ENCODE assay signal across 18 cellular contexts in genomic region chr3:15342252-15342651, GRCh38.
"Had no signal": no experiment of that assay in that cellular context is flagged by ENCODE, and none has a peak within 500 bp of the region (broad histone marks: within the 10 kb centered on the region; RNA-seq: fewer than 3 reads in every experiment).

No MANE protein-coding gene starts in this region.

- H3K4me3 ChIP-seq: neural progenitor cell, ovary, sigmoid colon, spleen had no signal

- H3K4me3 Mint-ChIP-seq: activated CD8-positive, alpha-beta memory T cell treated with anti-CD3 and anti-CD28 coated beads, Interleukin-2, amount 10 ng/mL, durations not matched to agents 7 days and 5 days; activated naive CD4-positive, alpha-beta T cell treated with anti-CD3 and anti-CD28 coated beads for 36 hours; activated naive CD8-positive, alpha-beta T cell treated with anti-CD3 and anti-CD28 coated beads, Interleukin-2, amount 50 U/mL, for 24 hours; effector memory CD8-positive, alpha-beta T cell; immature natural killer cell; neural progenitor cell had no signal

- H3K4me1 ChIP-seq: neural progenitor cell, sigmoid colon had no signal

- H3K27me3 ChIP-seq: neural progenitor cell, ovary, sigmoid colon, spleen had no signal

- H3K9me3 Mint-ChIP-seq: activated naive CD8-positive, alpha-beta T cell treated with anti-CD3 and anti-CD28 coated beads, Interleukin-2, amount 50 U/mL, for 24 hours; activated T-helper 2 cell treated with anti-CD3 and anti-CD28 coated beads, Interferon-gamma antibody, Interleukin-2, Interleukin-4, amounts not matched to agents 10 μg/mL and 5 μg/mL and 100 μg/mL, durations not matched to agents 14 hours and 24 hours and 36 hours; effector memory CD8-positive, alpha-beta T cell; immature natural killer cell; neural progenitor cell had no signal

- H3K27ac ChIP-seq: epithelial cell of prostate, neural progenitor cell, ovary, sigmoid colon, VCaP had no signal

- H3K9ac ChIP-seq: neural progenitor cell had no signal

- DNase-seq: activated CD4-positive, alpha-beta T cell treated with anti-CD3 and anti-CD28 coated beads, Interleukin-2, amount 50 U/mL, for 48 hours; activated CD8-positive, alpha-beta memory T cell treated with anti-CD3 and anti-CD28 coated beads, Interleukin-2, amount 10 ng/mL, durations not matched to agents 7 days and 5 days; activated naive CD4-positive, alpha-beta T cell treated with anti-CD3 and anti-CD28 coated beads for 36 hours; activated naive CD8-positive, alpha-beta T cell treated with anti-CD3 and anti-CD28 coated beads, Interleukin-2, amount 50 U/mL, for 24 hours; activated T-cell treated with anti-CD3 and anti-CD28 coated beads, Interleukin-2, amount 50 U/mL, for 1 hour; aorta; cerebellar nuclear complex; dermis blood vessel endothelial cell; effector memory CD8-positive, alpha-beta T cell; head of caudate nucleus; immature natural killer cell; ovary; sigmoid colon; spleen had no signal

- H3K4me2 ChIP-seq: neural progenitor cell had no signal

- H3K36me3 Mint-ChIP-seq: immature natural killer cell, neural progenitor cell had no signal

- H3K27ac Mint-ChIP-seq: activated CD8-positive, alpha-beta memory T cell treated with anti-CD3 and anti-CD28 coated beads, Interleukin-2, amount 10 ng/mL, durations not matched to agents 7 days and 5 days; activated naive CD4-positive, alpha-beta T cell treated with anti-CD3 and anti-CD28 coated beads for 36 hours; activated naive CD8-positive, alpha-beta T cell treated with anti-CD3 and anti-CD28 coated beads, Interleukin-2, amount 50 U/mL, for 24 hours; activated T-helper 2 cell treated with anti-CD3 and anti-CD28 coated beads, Interferon-gamma antibody, Interleukin-2, Interleukin-4, amounts not matched to agents 10 μg/mL and 5 μg/mL and 100 μg/mL, durations not matched to agents 14 hours and 24 hours and 36 hours; effector memory CD8-positive, alpha-beta T cell; immature natural killer cell; neural progenitor cell had no signal

- H3K27me3 Mint-ChIP-seq: activated naive CD8-positive, alpha-beta T cell treated with anti-CD3 and anti-CD28 coated beads, Interleukin-2, amount 50 U/mL, for 24 hours; effector memory CD8-positive, alpha-beta T cell had no signal

- H2AFZ ChIP-seq: neural progenitor cell had no signal

- H3K4me1 Mint-ChIP-seq: neural progenitor cell had no signal

- ATAC-seq: activated CD8-positive, alpha-beta memory T cell treated with anti-CD3 and anti-CD28 coated beads, Interleukin-2, amount 10 ng/mL, durations not matched to agents 7 days and 5 days; activated naive CD8-positive, alpha-beta T cell treated with anti-CD3 and anti-CD28 coated beads, Interleukin-2, amount 50 U/mL, for 24 hours; effector memory CD8-positive, alpha-beta T cell had no signal
